Comparison of ENCODE assay signal across 34 cellular contexts in the genomic region with DNA sequence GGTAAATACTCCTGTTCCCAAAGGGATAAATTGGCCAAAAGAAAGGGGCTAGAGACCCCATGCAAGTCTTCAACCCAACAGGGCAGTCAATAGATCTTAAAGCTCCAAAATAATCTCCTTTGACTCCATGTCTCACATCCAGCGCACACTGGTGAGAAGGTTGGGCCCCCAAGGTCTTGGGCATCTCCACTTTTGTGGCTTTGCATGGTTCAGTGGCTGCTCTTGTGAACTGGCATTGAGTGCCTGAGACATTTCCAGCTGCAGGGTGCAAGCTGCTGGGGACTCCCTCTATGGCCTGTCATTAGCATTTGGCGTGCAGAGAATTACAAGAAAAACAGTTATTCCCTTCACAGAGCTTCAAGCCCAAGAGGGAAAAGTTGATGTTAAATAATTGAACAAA.
"Had no signal": no experiment of that assay in that cellular context is flagged by ENCODE, and none has a peak within 500 bp of the region (broad histone marks: within the 10 kb centered on the region; RNA-seq: fewer than 3 reads in every experiment).

No MANE protein-coding gene starts in this region.

- DNase-seq: Karpas-422, Kasumi-1, MG63, MM.1S, MV-4-11, NCI-H1048, NCI-H1092, NCI-H1092 treated with DMSO at 0.1 percent for 48 hours, NCI-H1105, NCI-H1105 treated with DMSO at 0.1 percent for 48 hours, NCI-H1417, NCI-H1417 treated with DMSO at 0.1 percent for 48 hours, NCI-H1436, NCI-H1436 treated with DMSO at 0.1 percent for 48 hours, NCI-H146, NCI-H1694, NCI-H1694 treated with DMSO at 0.1 percent for 48 hours, NCI-H187, NCI-H187 treated with DMSO at 0.1 percent for 48 hours, NCI-H1930, NCI-H2029, NCI-H2029 treated with DMSO at 0.1 percent for 48 hours, NCI-H2081, NCI-H2081 treated with DMSO at 0.1 percent for 48 hours, NCI-H2107, NCI-H2171, NCI-H2171 treated with DMSO at 0.1 percent for 48 hours, NCI-H2227 treated with DMSO at 0.1 percent for 48 hours, NCI-H226, NCI-H345, NCI-H446, NCI-H446 treated with DMSO at 0.1 percent for 48 hours, NCI-H510A, NCI-H510A treated with DMSO at 0.1 percent for 48 hours had no signal

- H3K36me3 ChIP-seq: MG63 had no signal

- H3K4me3 ChIP-seq: MG63 had no signal

- H3K27me3 ChIP-seq: MG63 had no signal

- H3K9me3 ChIP-seq: MG63 had no signal
